In the genomic region with DNA sequence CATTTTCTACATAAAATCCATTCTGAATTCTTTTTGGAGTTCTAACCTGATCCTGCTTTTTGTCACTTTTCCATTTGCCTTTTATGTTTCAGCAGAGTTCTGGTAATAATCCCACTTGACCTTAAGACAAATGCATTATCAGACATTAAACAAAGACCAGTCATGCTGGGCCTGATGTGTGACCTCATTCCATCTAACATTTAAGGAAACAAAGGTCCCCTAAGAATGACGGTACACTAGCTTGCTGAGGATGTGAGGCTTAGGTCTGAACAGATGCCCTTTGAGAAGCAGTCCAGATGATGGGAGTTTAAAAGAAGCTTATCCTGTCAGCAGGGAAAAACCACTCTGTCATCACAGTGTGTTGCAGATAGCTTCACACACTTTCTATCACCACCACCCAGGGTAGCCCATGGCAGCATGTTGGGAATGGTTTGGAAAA, we compare ENCODE assay signal across 1 cellular context.
TF ChIP-seq lines count a peak whose summit lies in the region.

No MANE protein-coding gene starts in this region.

TF ChIP-seq in SK-N-SH treated with all-trans-retinoic acid at 6 μM for 48 hours, 23 proteins besides CTCF, POLR2A, EP300 and RAD21 (continued from another document):
- TF ChIP-seq POU6F1 (CRISPR knock-in tag; IDR thresholded peaks at IDR 0.05; ENCODE audit: borderline replicate concordance, low read depth): no peak
- 0 out of 2 replicates have a peak, but pooled peaks have one; percentile 47 for TF ChIP-seq CSDC2 (CRISPR knock-in tag; IDR thresholded peaks at IDR 0.05)
- TF ChIP-seq TCF4 (CRISPR knock-in tag; IDR thresholded peaks at IDR 0.05; ENCODE audit: borderline replicate concordance): peak; percentile 42
- TF ChIP-seq PPARA (CRISPR knock-in tag; IDR thresholded peaks at IDR 0.05; ENCODE audit: borderline replicate concordance): no peak
- TF ChIP-seq ISL1 (CRISPR knock-in tag; IDR thresholded peaks at IDR 0.05): peak; percentile 89
- no peak for TF ChIP-seq ZNF8 (CRISPR knock-in tag; IDR thresholded peaks at IDR 0.05)
- TF ChIP-seq ZFP3 (CRISPR knock-in tag; IDR thresholded peaks at IDR 0.05): no peak
- TF ChIP-seq, protein P1, sequence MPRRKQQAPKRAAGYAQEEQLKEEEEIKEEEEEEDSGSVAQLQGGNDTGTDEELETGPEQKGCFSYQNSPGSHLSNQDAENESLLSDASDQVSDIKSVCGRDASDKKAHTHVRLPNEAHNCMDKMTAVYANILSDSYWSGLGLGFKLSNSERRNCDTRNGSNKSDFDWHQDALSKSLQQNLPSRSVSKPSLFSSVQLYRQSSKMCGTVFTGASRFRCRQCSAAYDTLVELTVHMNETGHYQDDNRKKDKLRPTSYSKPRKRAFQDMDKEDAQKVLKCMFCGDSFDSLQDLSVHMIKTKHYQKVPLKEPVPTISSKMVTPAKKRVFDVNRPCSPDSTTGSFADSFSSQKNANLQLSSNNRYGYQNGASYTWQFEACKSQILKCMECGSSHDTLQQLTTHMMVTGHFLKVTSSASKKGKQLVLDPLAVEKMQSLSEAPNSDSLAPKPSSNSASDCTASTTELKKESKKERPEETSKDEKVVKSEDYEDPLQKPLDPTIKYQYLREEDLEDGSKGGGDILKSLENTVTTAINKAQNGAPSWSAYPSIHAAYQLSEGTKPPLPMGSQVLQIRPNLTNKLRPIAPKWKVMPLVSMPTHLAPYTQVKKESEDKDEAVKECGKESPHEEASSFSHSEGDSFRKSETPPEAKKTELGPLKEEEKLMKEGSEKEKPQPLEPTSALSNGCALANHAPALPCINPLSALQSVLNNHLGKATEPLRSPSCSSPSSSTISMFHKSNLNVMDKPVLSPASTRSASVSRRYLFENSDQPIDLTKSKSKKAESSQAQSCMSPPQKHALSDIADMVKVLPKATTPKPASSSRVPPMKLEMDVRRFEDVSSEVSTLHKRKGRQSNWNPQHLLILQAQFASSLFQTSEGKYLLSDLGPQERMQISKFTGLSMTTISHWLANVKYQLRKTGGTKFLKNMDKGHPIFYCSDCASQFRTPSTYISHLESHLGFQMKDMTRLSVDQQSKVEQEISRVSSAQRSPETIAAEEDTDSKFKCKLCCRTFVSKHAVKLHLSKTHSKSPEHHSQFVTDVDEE (CRISPR knock-in tag; IDR thresholded peaks at IDR 0.05): no peak
- TF ChIP-seq, protein P2, sequence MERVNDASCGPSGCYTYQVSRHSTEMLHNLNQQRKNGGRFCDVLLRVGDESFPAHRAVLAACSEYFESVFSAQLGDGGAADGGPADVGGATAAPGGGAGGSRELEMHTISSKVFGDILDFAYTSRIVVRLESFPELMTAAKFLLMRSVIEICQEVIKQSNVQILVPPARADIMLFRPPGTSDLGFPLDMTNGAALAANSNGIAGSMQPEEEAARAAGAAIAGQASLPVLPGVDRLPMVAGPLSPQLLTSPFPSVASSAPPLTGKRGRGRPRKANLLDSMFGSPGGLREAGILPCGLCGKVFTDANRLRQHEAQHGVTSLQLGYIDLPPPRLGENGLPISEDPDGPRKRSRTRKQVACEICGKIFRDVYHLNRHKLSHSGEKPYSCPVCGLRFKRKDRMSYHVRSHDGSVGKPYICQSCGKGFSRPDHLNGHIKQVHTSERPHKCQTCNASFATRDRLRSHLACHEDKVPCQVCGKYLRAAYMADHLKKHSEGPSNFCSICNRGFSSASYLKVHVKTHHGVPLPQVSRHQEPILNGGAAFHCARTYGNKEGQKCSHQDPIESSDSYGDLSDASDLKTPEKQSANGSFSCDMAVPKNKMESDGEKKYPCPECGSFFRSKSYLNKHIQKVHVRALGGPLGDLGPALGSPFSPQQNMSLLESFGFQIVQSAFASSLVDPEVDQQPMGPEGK (CRISPR knock-in tag; IDR thresholded peaks at IDR 0.05; ENCODE audit: borderline replicate concordance): no peak
- no peak for TF ChIP-seq GLIS3 (CRISPR knock-in tag; IDR thresholded peaks at IDR 0.05)
- TF ChIP-seq ARNTL (CRISPR knock-in tag; IDR thresholded peaks at IDR 0.05; ENCODE audit: borderline replicate concordance, low read depth): no peak
- no peak for TF ChIP-seq ZNF565 (CRISPR knock-in tag; conservative IDR thresholded peaks at IDR 0.05; ENCODE audit: low read depth)
- peak; percentile 68; the same call in 1 of the 2 replicates for TF ChIP-seq SNAI2 (CRISPR knock-in tag; IDR thresholded peaks at IDR 0.05)
- TF ChIP-seq, protein P3, sequence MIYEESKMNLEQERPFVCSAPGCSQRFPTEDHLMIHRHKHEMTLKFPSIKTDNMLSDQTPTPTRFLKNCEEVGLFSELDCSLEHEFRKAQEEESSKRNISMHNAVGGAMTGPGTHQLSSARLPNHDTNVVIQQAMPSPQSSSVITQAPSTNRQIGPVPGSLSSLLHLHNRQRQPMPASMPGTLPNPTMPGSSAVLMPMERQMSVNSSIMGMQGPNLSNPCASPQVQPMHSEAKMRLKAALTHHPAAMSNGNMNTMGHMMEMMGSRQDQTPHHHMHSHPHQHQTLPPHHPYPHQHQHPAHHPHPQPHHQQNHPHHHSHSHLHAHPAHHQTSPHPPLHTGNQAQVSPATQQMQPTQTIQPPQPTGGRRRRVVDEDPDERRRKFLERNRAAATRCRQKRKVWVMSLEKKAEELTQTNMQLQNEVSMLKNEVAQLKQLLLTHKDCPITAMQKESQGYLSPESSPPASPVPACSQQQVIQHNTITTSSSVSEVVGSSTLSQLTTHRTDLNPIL (CRISPR knock-in tag; IDR thresholded peaks at IDR 0.05; ENCODE audit: low read depth): 0 out of 2 replicates have a peak, but pooled peaks have one; percentile 53
